19 cellular contexts compared by ENCODE assay signal in genomic region chr1:201633811-201634210, GRCh38.
DNase-seq lines count a peak whose midpoint lies in the region; ATAC-seq and TF ChIP-seq lines count a peak whose summit lies in the region.
"Had no signal": no experiment of that assay in that cellular context is flagged by ENCODE, and none has a peak within 500 bp of the region (broad histone marks: within the 10 kb centered on the region; RNA-seq: fewer than 3 reads in every experiment).

No MANE protein-coding gene starts in this region.

- peak overlapping the region; percentile 9 for H3K27ac Mint-ChIP-seq in glutamatergic neuron (ENCODE audit: unreplicated experiment)
- no peak overlapping the region for H3K27ac Mint-ChIP-seq in CD4-positive, alpha-beta memory T cell
- no peak overlapping the region for H3K27ac Mint-ChIP-seq in stimulated activated effector memory CD8-positive, alpha-beta T cell treated with anti-CD3 and anti-CD28 coated beads, Interleukin-12 subunit alpha, Interleukin-12 subunit beta, amount 100 ng/mL, for 72 hours
- no peak overlapping the region for H3K27ac Mint-ChIP-seq in activated T-cell treated with anti-CD3 and anti-CD28 coated beads, Interleukin-2, amount 50 U/mL, for 24 hours

- H3K4me3 ChIP-seq in CD4-positive, alpha-beta memory T cell (ENCODE audit: low read length in 2 of 2), result no peak overlapping the region
- H3K4me3 ChIP-seq: coronary artery, left lung, ovary, PC-9, spleen had no signal

- H3K4me3 Mint-ChIP-seq in glutamatergic neuron (ENCODE audit: unreplicated experiment), result peak overlapping the region; percentile 1
- H3K4me3 Mint-ChIP-seq in CD4-positive, alpha-beta memory T cell, result no peak overlapping the region
- H3K4me3 Mint-ChIP-seq in stimulated activated effector memory CD8-positive, alpha-beta T cell treated with anti-CD3 and anti-CD28 coated beads, Interleukin-12 subunit alpha, Interleukin-12 subunit beta, amount 100 ng/mL, for 72 hours, result no peak overlapping the region
- no peak overlapping the region for H3K4me3 Mint-ChIP-seq in activated T-cell treated with anti-CD3 and anti-CD28 coated beads, Interleukin-2, amount 50 U/mL, for 24 hours

- POLR2A ChIA-PET in CD4-positive, alpha-beta memory T cell (lab: Charles Lee; ENCODE audit: partially characterized antibody), result no interaction called here

- H3K36me3 ChIP-seq in CD4-positive, alpha-beta memory T cell (ENCODE audit: insufficient read depth, low read length), result no peaks in the 10 kb centered on the region
- H3K36me3 ChIP-seq: ovary had no signal

- peaks cover 4% of the 10 kb centered on the region for H3K9me3 Mint-ChIP-seq in glutamatergic neuron (ENCODE audit: unreplicated experiment)
- H3K9me3 Mint-ChIP-seq in CD4-positive, alpha-beta memory T cell, result no peaks in the 10 kb centered on the region
- H3K9me3 Mint-ChIP-seq in stimulated activated effector memory CD8-positive, alpha-beta T cell treated with anti-CD3 and anti-CD28 coated beads, Interleukin-12 subunit alpha, Interleukin-12 subunit beta, amount 100 ng/mL, for 72 hours, result no peaks in the 10 kb centered on the region
- H3K9me3 Mint-ChIP-seq in activated T-cell treated with anti-CD3 and anti-CD28 coated beads, Interleukin-2, amount 50 U/mL, for 24 hours, result no peaks in the 10 kb centered on the region

- intact Hi-C loops in CD4-positive, alpha-beta memory T cell (cut with micrococcal nuclease), result no loop called here

- no peak overlapping the region for H3K27ac ChIP-seq in CD4-positive, alpha-beta memory T cell (ENCODE audit: low read depth, low read length)
- H3K27ac ChIP-seq: coronary artery, left lung, ovary, PC-9, spleen had no signal

- no peak for ATAC-seq in GM18519 (IDR thresholded peaks at IDR 0.05; ENCODE audit: low FRiP score, unreplicated experiment)
- ATAC-seq in stimulated activated effector memory CD8-positive, alpha-beta T cell treated with anti-CD3 and anti-CD28 coated beads, Interleukin-12 subunit alpha, Interleukin-12 subunit beta, amount 100 ng/mL, for 72 hours, result no peak
- ATAC-seq: left lung had no signal

- H3K4me1 Mint-ChIP-seq in glutamatergic neuron (ENCODE audit: low read depth, unreplicated experiment), result peaks cover 21% of the 10 kb centered on the region
- no peaks in the 10 kb centered on the region for H3K4me1 Mint-ChIP-seq in CD4-positive, alpha-beta memory T cell
- no peaks in the 10 kb centered on the region for H3K4me1 Mint-ChIP-seq in stimulated activated effector memory CD8-positive, alpha-beta T cell treated with anti-CD3 and anti-CD28 coated beads, Interleukin-12 subunit alpha, Interleukin-12 subunit beta, amount 100 ng/mL, for 72 hours
- H3K4me1 Mint-ChIP-seq in activated T-cell treated with anti-CD3 and anti-CD28 coated beads, Interleukin-2, amount 50 U/mL, for 24 hours (ENCODE audit: low read depth), result no peaks in the 10 kb centered on the region

- CTCF ChIA-PET in CD4-positive, alpha-beta memory T cell (lab: Charles Lee; ENCODE audit: partially characterized antibody), result no interaction called here

- TF ChIP-seq CTCF in glutamatergic neuron (IDR thresholded peaks at IDR 0.05; ENCODE audit: partially characterized antibody, unreplicated experiment), result no peak

- no peaks in the 10 kb centered on the region for H3K27me3 ChIP-seq in CD4-positive, alpha-beta memory T cell (ENCODE audit: insufficient read depth, low read length)
- H3K27me3 ChIP-seq: left lung, ovary, spleen had no signal

- DNase-seq in DMS153 (lab: John Stamatoyannopoulos, UW) (peak; percentile 70), NCI-H1105 (lab: John Stamatoyannopoulos, UW) (peak; percentile 20), NCI-H69 (lab: John Stamatoyannopoulos, UW) (peak; percentile 53), glutamatergic neuron (no peak)
- DNase-seq in CD4-positive, alpha-beta memory T cell, result no peak
- DNase-seq in stimulated activated effector memory CD8-positive, alpha-beta T cell treated with anti-CD3 and anti-CD28 coated beads, Interleukin-12 subunit alpha, Interleukin-12 subunit beta, amount 100 ng/mL, for 72 hours (ENCODE audit: low spot score in 2 of 2), result no peak
- DNase-seq in activated T-cell treated with anti-CD3 and anti-CD28 coated beads, Interleukin-2, amount 50 U/mL, for 24 hours, result no peak
- DNase-seq: activated CD4-positive, alpha-beta T cell treated with anti-CD3 and anti-CD28 coated beads for 48 hours; activated CD8-positive, alpha-beta memory T cell treated with anti-CD3 and anti-CD28 coated beads, Interleukin-2, amount 50 U/mL, for 4 hours; activated naive CD4-positive, alpha-beta T cell treated with Interleukin-2 at 50 U/mL for 16 hours; foreskin melanocyte; left lung; MM.1S; NCI-H526 treated with DMSO at 0.1 percent for 48 hours; ovary; PC-9; spleen had no signal

- H3K36me3 Mint-ChIP-seq in glutamatergic neuron (ENCODE audit: unreplicated experiment), result no peaks in the 10 kb centered on the region
- H3K36me3 Mint-ChIP-seq in CD4-positive, alpha-beta memory T cell, result no peaks in the 10 kb centered on the region
- no peaks in the 10 kb centered on the region for H3K36me3 Mint-ChIP-seq in stimulated activated effector memory CD8-positive, alpha-beta T cell treated with anti-CD3 and anti-CD28 coated beads, Interleukin-12 subunit alpha, Interleukin-12 subunit beta, amount 100 ng/mL, for 72 hours
- no peaks in the 10 kb centered on the region for H3K36me3 Mint-ChIP-seq in activated T-cell treated with anti-CD3 and anti-CD28 coated beads, Interleukin-2, amount 50 U/mL, for 24 hours (ENCODE audit: low read depth)

- H3K27me3 Mint-ChIP-seq in glutamatergic neuron (ENCODE audit: unreplicated experiment), result peaks cover 6% of the 10 kb centered on the region
- peaks cover 0 to 5% of the 10 kb centered on the region in 2 donors for H3K27me3 Mint-ChIP-seq in CD4-positive, alpha-beta memory T cell
- H3K27me3 Mint-ChIP-seq in activated T-cell treated with anti-CD3 and anti-CD28 coated beads, Interleukin-2, amount 50 U/mL, for 24 hours, result no peaks in the 10 kb centered on the region

- no peaks in the 10 kb centered on the region for H3K9me3 ChIP-seq in CD4-positive, alpha-beta memory T cell (ENCODE audit: control insufficient read depth in 1 of 2, low read length in 2 of 2)
- H3K9me3 ChIP-seq: left lung, ovary, spleen had no signal

- no peaks in the 10 kb centered on the region for H3K4me1 ChIP-seq in CD4-positive, alpha-beta memory T cell (ENCODE audit: insufficient read depth, low read length)

Comparison
In these comparisons a context has a peak if more than half of its experiments do, and no peak if none do; other contexts are left out.
1. DNase-seq: peak in DMS153 (single experiment), NCI-H1105 (single experiment) and NCI-H69 (single experiment); none in glutamatergic neuron (single experiment), CD4-positive, alpha-beta memory T cell (0 of 5), stimulated activated effector memory CD8-positive, alpha-beta T cell treated with anti-CD3 and anti-CD28 coated beads, Interleukin-12 subunit alpha, Interleukin-12 subunit beta, amount 100 ng/mL, for 72 hours (0 of 2) and activated T-cell treated with anti-CD3 and anti-CD28 coated beads, Interleukin-2, amount 50 U/mL, for 24 hours (single experiment).